20 cellular contexts compared by ENCODE assay signal in genomic region chr1:100445565-100445964, GRCh38.
DNase-seq lines count a peak whose midpoint lies in the region; ATAC-seq, FAIRE-seq and TF ChIP-seq lines count a peak whose summit lies in the region.
"Had no signal": no experiment of that assay in that cellular context is flagged by ENCODE, and none has a peak within 500 bp of the region (broad histone marks: within the 10 kb centered on the region; RNA-seq: fewer than 3 reads in every experiment).

No MANE protein-coding gene starts in this region.

- TF ChIP-seq CTCF in prostate gland (IDR thresholded peaks at IDR 0.05), result no peak

- H3K9me3 ChIP-seq in naive thymus-derived CD4-positive, alpha-beta T cell (ENCODE audit: control insufficient read depth in 2 of 3, low read length in 3 of 3), result no peaks in the 10 kb centered on the region
- no peaks in the 10 kb centered on the region for H3K9me3 ChIP-seq in prostate gland
- H3K9me3 ChIP-seq: ovary had no signal

- H3K36me3 ChIP-seq in naive thymus-derived CD4-positive, alpha-beta T cell (ENCODE audit: control insufficient read depth in 2 of 3, insufficient read depth in 3 of 3, low read length in 3 of 3), result peaks cover 0 to 8% (median 0%) of the 10 kb centered on the region in 3 experiments
- H3K36me3 ChIP-seq in prostate gland, result no peaks in the 10 kb centered on the region
- H3K36me3 ChIP-seq: ovary had no signal

- TF ChIP-seq POLR2A in GM12891 (IDR thresholded peaks at IDR 0.05; ENCODE audit: low read depth, low read length) (no peak), prostate gland (IDR thresholded peaks at IDR 0.05) (no peak)

- CTCF ChIA-PET in naive thymus-derived CD4-positive, alpha-beta T cell (lab: Charles Lee), result interaction anchor here (1.0 to 1.8 kb wide), 3 partner anchors 8 to 14 kb away, joined by 4 to 5 read pairs (median 4); no protein-coding TSS in a partner anchor

- peaks cover 81 to 83% of the 10 kb centered on the region in 2 donors for H3K4me1 ChIP-seq in naive thymus-derived CD4-positive, alpha-beta T cell (ENCODE audit: control insufficient read depth in 2 of 2, insufficient read depth in 2 of 2, low read length in 2 of 2)
- no peaks in the 10 kb centered on the region for H3K4me1 ChIP-seq in prostate gland (replicated peaks)

- intact Hi-C loops in activated T-helper 2 cell treated with anti-CD3 and anti-CD28 coated beads, Interferon-gamma antibody, Interleukin-2, Interleukin-4, amounts not matched to agents 10 μg/mL and 5 μg/mL and 100 μg/mL, durations not matched to agents 14 hours and 24 hours and 36 hours (cut with micrococcal nuclease), result loop anchor here (10.0 kb wide), 2 partner anchors 269 to 849 kb away; partner anchors contain the start of gene VCAM1
- intact Hi-C loops in naive thymus-derived CD4-positive, alpha-beta T cell (cut with micrococcal nuclease), result loop anchor here (1.0 to 2.0 kb wide), 2 partner anchors 93 to 407 kb away; partner anchors contain the start of gene CDC14A (in 1 of the 2)
- intact Hi-C loops in prostate gland (cut with DNase I), result no loop called here

- H3K27ac ChIP-seq in naive thymus-derived CD4-positive, alpha-beta T cell (ENCODE audit: low read depth, low read length), result peak overlapping the region; percentile 93
- no peak overlapping the region for H3K27ac ChIP-seq in prostate gland
- H3K27ac ChIP-seq: ovary had no signal

- H3K36me3 Mint-ChIP-seq in activated T-helper 2 cell treated with anti-CD3 and anti-CD28 coated beads, Interferon-gamma antibody, Interleukin-2, Interleukin-4, amounts not matched to agents 10 μg/mL and 5 μg/mL and 100 μg/mL, durations not matched to agents 14 hours and 24 hours and 36 hours (ENCODE audit: low read depth), result peaks cover 49% of the 10 kb centered on the region
- peaks cover 6 to 60% (median 53%) of the 10 kb centered on the region in 5 donors for H3K36me3 Mint-ChIP-seq in naive thymus-derived CD4-positive, alpha-beta T cell

- H3K9me3 Mint-ChIP-seq in activated T-helper 2 cell treated with anti-CD3 and anti-CD28 coated beads, Interferon-gamma antibody, Interleukin-2, Interleukin-4, amounts not matched to agents 10 μg/mL and 5 μg/mL and 100 μg/mL, durations not matched to agents 14 hours and 24 hours and 36 hours, result peaks cover 4% of the 10 kb centered on the region
- peaks cover 0 to 7% (median 0%) of the 10 kb centered on the region in 11 donors for H3K9me3 Mint-ChIP-seq in naive thymus-derived CD4-positive, alpha-beta T cell

- H3K27me3 Mint-ChIP-seq in activated T-helper 2 cell treated with anti-CD3 and anti-CD28 coated beads, Interferon-gamma antibody, Interleukin-2, Interleukin-4, amounts not matched to agents 10 μg/mL and 5 μg/mL and 100 μg/mL, durations not matched to agents 14 hours and 24 hours and 36 hours (ENCODE audit: low read depth), result no peaks in the 10 kb centered on the region
- no peaks in the 10 kb centered on the region for H3K27me3 Mint-ChIP-seq in naive thymus-derived CD4-positive, alpha-beta T cell

- no peak overlapping the region for H3K4me3 Mint-ChIP-seq in activated T-helper 2 cell treated with anti-CD3 and anti-CD28 coated beads, Interferon-gamma antibody, Interleukin-2, Interleukin-4, amounts not matched to agents 10 μg/mL and 5 μg/mL and 100 μg/mL, durations not matched to agents 14 hours and 24 hours and 36 hours (ENCODE audit: low read depth)
- peak overlapping the region in 9 of 10 donors; percentile 18 to 84 (median 69) for H3K4me3 Mint-ChIP-seq in naive thymus-derived CD4-positive, alpha-beta T cell

- POLR2A ChIA-PET in naive thymus-derived CD4-positive, alpha-beta T cell (lab: Charles Lee), result interaction anchor here (0.6 to 2.7 kb wide), 5 partner anchors 12 to 809 kb away, joined by 3 to 13 read pairs (median 6); no protein-coding TSS in a partner anchor

- peak; percentile 84 for ATAC-seq in naive thymus-derived CD4-positive, alpha-beta T cell
- ATAC-seq in GM18861 (IDR thresholded peaks at IDR 0.05; ENCODE audit: unreplicated experiment) (no peak), HG03520 (IDR thresholded peaks at IDR 0.05; ENCODE audit: unreplicated experiment) (no peak)

- H3K4me1 Mint-ChIP-seq in activated T-helper 2 cell treated with anti-CD3 and anti-CD28 coated beads, Interferon-gamma antibody, Interleukin-2, Interleukin-4, amounts not matched to agents 10 μg/mL and 5 μg/mL and 100 μg/mL, durations not matched to agents 14 hours and 24 hours and 36 hours (ENCODE audit: low read depth), result peaks cover 76% of the 10 kb centered on the region
- H3K4me1 Mint-ChIP-seq in naive thymus-derived CD4-positive, alpha-beta T cell, result peaks cover 54 to 95% (median 89%) of the 10 kb centered on the region in 7 donors

- peak overlapping the region; percentile 92 for H3K27ac Mint-ChIP-seq in activated T-helper 2 cell treated with anti-CD3 and anti-CD28 coated beads, Interferon-gamma antibody, Interleukin-2, Interleukin-4, amounts not matched to agents 10 μg/mL and 5 μg/mL and 100 μg/mL, durations not matched to agents 14 hours and 24 hours and 36 hours
- peak overlapping the region; percentile 92 to 99 (median 98) for H3K27ac Mint-ChIP-seq in naive thymus-derived CD4-positive, alpha-beta T cell

- peak; percentile 9 for FAIRE-seq in GM12891 (lab: Jason Lieb, UNC)
- FAIRE-seq: H54, kidney had no signal

- H3K4me3 ChIP-seq in naive thymus-derived CD4-positive, alpha-beta T cell (ENCODE audit: low read length), result no peak overlapping the region
- no peak overlapping the region for H3K4me3 ChIP-seq in prostate gland
- H3K4me3 ChIP-seq: ovary, skin epidermis had no signal

- peak; percentile 4 for DNase-seq in NCI-H146 (lab: John Stamatoyannopoulos, UW)
- no peak for DNase-seq in NCI-H146 treated with DMSO at 0.1 percent for 48 hours (lab: John Stamatoyannopoulos, UW; ENCODE audit: unreplicated experiment)
- no peak for DNase-seq in GM12891 (ENCODE audit: insufficient read length, low spot score)
- no peak for DNase-seq in activated T-helper 2 cell treated with anti-CD3 and anti-CD28 coated beads, Interferon-gamma antibody, Interleukin-2, Interleukin-4, amounts not matched to agents 10 μg/mL and 5 μg/mL and 100 μg/mL, durations not matched to agents 14 hours and 24 hours and 36 hours (ENCODE audit: low spot score)
- DNase-seq in naive thymus-derived CD4-positive, alpha-beta T cell, result peak in 7 of 9 donors; percentile 70 to 93 (median 87)
- DNase-seq in prostate gland (ENCODE audit: low spot score), result no peak
- DNase-seq: 8988T; amniotic stem cell; C1 segment of cervical spinal cord; EL; erythroblast; kidney; midbrain; NCI-H2171; NK-92 treated with Interleukin-12 subunit alpha and Interleukin-12 subunit beta, amount 100 ng/mL, for 24 hours; ovary had no signal

- no peaks in the 10 kb centered on the region for H3K27me3 ChIP-seq in naive thymus-derived CD4-positive, alpha-beta T cell (ENCODE audit: control insufficient read depth in 2 of 2, insufficient read depth in 2 of 2, low read length in 2 of 2)
- no peaks in the 10 kb centered on the region for H3K27me3 ChIP-seq in prostate gland (replicated peaks; ENCODE audit: insufficient read depth)
- H3K27me3 ChIP-seq: ovary had no signal

TF ChIP-seq in GM12891, 5 proteins besides CTCF, POLR2A, EP300 and RAD21:
- TF ChIP-seq POU2F2 (IDR thresholded peaks at IDR 0.05; ENCODE audit: low read depth, low read length), result no peak

Comparison
In these comparisons a context has a peak if more than half of its experiments do, and no peak if none do; other contexts are left out.
1. DNase-seq: peak in NCI-H146 (single experiment) and naive thymus-derived CD4-positive, alpha-beta T cell (7 of 9); none in NCI-H146 treated with DMSO at 0.1 percent for 48 hours (single experiment), GM12891 (single experiment), activated T-helper 2 cell treated with anti-CD3 and anti-CD28 coated beads, Interferon-gamma antibody, Interleukin-2, Interleukin-4, amounts not matched to agents 10 μg/mL and 5 μg/mL and 100 μg/mL, durations not matched to agents 14 hours and 24 hours and 36 hours (single experiment) and prostate gland (single experiment).